In genomic region chr12:57546438-57547365, GRCh38 we compare ENCODE assay signal across 8 cellular contexts. TPM values are rescaled to one million over a fixed set of nuclear protein-coding genes. Genes with fewer than 3 reads are reported as not detected.
DNase-seq lines count a peak whose midpoint lies in the region; ATAC-seq and TF ChIP-seq lines count a peak whose summit lies in the region.

Gene DCTN2, minus strand, starts transcription at chr12:57547192. Its CDS starts 129 bp downstream, at chr12:57547063.

- no peak; the same call in 1 of the 2 replicates for TF ChIP-seq CTCF in C4-2B (conservative IDR thresholded peaks at IDR 0.05)
- TF ChIP-seq CTCF in left lung (IDR thresholded peaks at IDR 0.05), result no peak

- peaks cover 16 to 43% of the 10 kb centered on the region in 2 donors for H3K4me1 ChIP-seq in left lung

- peak within 1 kb of the TSS; percentile 91 for H3K4me3 Mint-ChIP-seq in dendritic cell treated with granulocyte-macrophage colony-stimulating factor and Interleukin-4, amounts not matched to agents 40 ng/mL and 50 ng/mL, for 4 days

- H3K27ac Mint-ChIP-seq in dendritic cell treated with granulocyte-macrophage colony-stimulating factor and Interleukin-4, amounts not matched to agents 40 ng/mL and 50 ng/mL, for 4 days, result peak within 1 kb of the TSS; percentile 91

- H3K27me3 Mint-ChIP-seq in dendritic cell treated with granulocyte-macrophage colony-stimulating factor and Interleukin-4, amounts not matched to agents 40 ng/mL and 50 ng/mL, for 4 days, result peaks cover 34% of the 10 kb centered on the region

- intact Hi-C loops in dendritic cell treated with granulocyte-macrophage colony-stimulating factor and Interleukin-4, amounts not matched to agents 40 ng/mL and 50 ng/mL, for 4 days (cut with micrococcal nuclease), result loop anchor here (1.0 to 5.0 kb wide), 3 partner anchors 23 to 206 kb away; partner anchors contain the start of gene CDK4
- intact Hi-C loops in left lung (cut with DNase I), result no loop called here

- H3K4me3 ChIP-seq in left lung, result peak within 1 kb of the TSS; percentile 93 to 95

- H3K4me1 Mint-ChIP-seq in dendritic cell treated with granulocyte-macrophage colony-stimulating factor and Interleukin-4, amounts not matched to agents 40 ng/mL and 50 ng/mL, for 4 days (ENCODE audit: low read depth), result peaks cover 57% of the 10 kb centered on the region

- no peaks in the 10 kb centered on the region for H3K9me3 ChIP-seq in left lung

- ATAC-seq in GM19351 (IDR thresholded peaks at IDR 0.05; ENCODE audit: unreplicated experiment) (peak; percentile 96), HG03521 (IDR thresholded peaks at IDR 0.05; ENCODE audit: unreplicated experiment) (peak; percentile 98), left lung (peak; percentile 98)

- DNase-seq in NCI-H748 (lab: John Stamatoyannopoulos, UW; ENCODE audit: unreplicated experiment), result peak; percentile 98
- peak; percentile 88 for DNase-seq in activated CD4-positive, alpha-beta T cell treated with anti-CD3 and anti-CD28 coated beads, Interleukin-2, amount 50 U/mL, for 1 hour
- DNase-seq in left lung, result peak; percentile 96 to 97
- peak; percentile 88 to 89 for DNase-seq in stimulated activated CD4-positive, alpha-beta T cell treated with anti-CD3 and anti-CD28 coated beads, Interleukin-2, amount 100 ng/mL, for 48 hours

- H3K27ac ChIP-seq in C4-2B (peak within 1 kb of the TSS; percentile 88), left lung (peak within 1 kb of the TSS; percentile 65 to 87)

- peaks cover 38% of the 10 kb centered on the region for H3K36me3 Mint-ChIP-seq in dendritic cell treated with granulocyte-macrophage colony-stimulating factor and Interleukin-4, amounts not matched to agents 40 ng/mL and 50 ng/mL, for 4 days (ENCODE audit: low read depth)

- H3K9me3 Mint-ChIP-seq in dendritic cell treated with granulocyte-macrophage colony-stimulating factor and Interleukin-4, amounts not matched to agents 40 ng/mL and 50 ng/mL, for 4 days, result no peaks in the 10 kb centered on the region

- peaks cover 9 to 31% of the 10 kb centered on the region in 2 donors for H3K27me3 ChIP-seq in left lung

- H3K36me3 ChIP-seq in left lung, result peaks cover 0 to 21% of the 10 kb centered on the region in 2 donors

RNA-seq across cellular contexts. Expression of gene DCTN2, which starts in this region (rescaled TPM):
- 100 to 1,000 TPM; 104 to 111 TPM for total RNA-seq in left lung

Comparison
In these comparisons a context has a peak if more than half of its experiments do, and no peak if none do; other contexts are left out.
1. Peak in every context shown above with its lines: DNase-seq, ATAC-seq, H3K4me3 ChIP-seq and H3K27ac ChIP-seq.